In genomic region chr10:22605168-22605567, GRCh38 we compare ENCODE assay signal across 8 cellular contexts.
A peak's percentile ranks its signal among the peaks of the same experiment; 100 is the strongest.
DNase-seq lines count a peak whose midpoint lies in the region; ATAC-seq, FAIRE-seq and TF ChIP-seq lines count a peak whose summit lies in the region.

No MANE protein-coding gene starts in this region.

- in situ Hi-C loops in GM12878 (cut with MboI): no loop called here

- H3K36me3 Mint-ChIP-seq in nephron (ENCODE audit: low read depth): peaks cover 31% of the 10 kb centered on the region

- SMC1A ChIA-PET in GM12878 (lab: Charles Lee; ENCODE audit: uncharacterized antibody, unreplicated experiment): interaction anchor here (0.7 to 3.1 kb wide), 25 partner anchors 8 to 341 kb away, joined by 3 to 61 read pairs (median 7); no protein-coding TSS in a partner anchor

- H4K20me1 ChIP-seq in GM12878 (ENCODE audit: control insufficient read depth, insufficient read depth): no peaks in the 10 kb centered on the region

- TF ChIP-seq CTCF in GM12865 (IDR thresholded peaks at IDR 0.05; ENCODE audit: insufficient read depth, low read depth, low read length, missing control alignments) (no peak), GM12878 (IDR thresholded peaks at IDR 0.05 in 2 of 3, conservative IDR thresholded peaks at IDR 0.05 in 1 of 3; ENCODE audit: control insufficient read depth in 2 of 3, extremely low read depth in 1 of 3, insufficient read depth in 1 of 3, low read depth in 3 of 3, low read length in 3 of 3) (no peak), nephron (IDR thresholded peaks at IDR 0.05; ENCODE audit: unreplicated experiment in 3 of 3) (no peak)

- peak overlapping the region; percentile 17 to 74 (median 49) for H3K27ac Mint-ChIP-seq in nephron

- BruUV-seq in GM12878 (replicated peaks; lab: Mats Ljungman, UMichigan): no TSS peak

- peak overlapping the region; percentile 72 for H3K4me2 ChIP-seq in GM12878 (ENCODE audit: control insufficient read depth, insufficient read depth)

- DNase-seq in GM12865 (ENCODE audit: low read depth): peak; percentile 64
- DNase-seq in GM12878 (ENCODE audit: low read depth, low spot score): peak; percentile 82
- DNase-seq in stimulated activated CD4-positive, alpha-beta T cell treated with anti-CD3 and anti-CD28 coated beads, Interleukin-4, amount 100 ng/mL, for 1 hour: no peak
- no peak for DNase-seq in retina

- H3K9me3 Mint-ChIP-seq in nephron: no peaks in the 10 kb centered on the region

- RAD21 ChIA-PET in GM12878 (lab: Charles Lee; ENCODE audit: unreplicated experiment): interaction anchor here (0.5 to 2.9 kb wide), 30 partner anchors 9 to 384 kb away, joined by 3 to 43 read pairs (median 5); partner anchors contain the start of gene PIP4K2A

- ATAC-seq in HG03565 (IDR thresholded peaks at IDR 0.05; ENCODE audit: unreplicated experiment) (peak; percentile 24), GM12878 (peak; percentile 69), HG02623 (IDR thresholded peaks at IDR 0.05; ENCODE audit: unreplicated experiment) (no peak), HG03139 (IDR thresholded peaks at IDR 0.05; ENCODE audit: unreplicated experiment) (no peak)

- no peak overlapping the region for H2AFZ ChIP-seq in GM12878 (ENCODE audit: control insufficient read depth, low read depth, low read length)

- H3K4me3 ChIP-seq in GM12865 (ENCODE audit: low read depth, low read length): peak overlapping the region; percentile 33
- H3K4me3 ChIP-seq in GM12878: no peak overlapping the region

- WGBS in GM12878 (ENCODE audit: insufficient coverage, insufficient replicate concordance, low lambda C conversion rate, missing lambda C conversion rate): 0% methylated on average over 4 of the region's 4 CpGs

- no peak for TF ChIP-seq POLR2A in GM12878 (IDR thresholded peaks at IDR 0.05; ENCODE audit: low read depth, low read length)

- H3K27me3 ChIP-seq in GM12878 (replicated peaks in 1 of 2; ENCODE audit: control insufficient read depth in 2 of 2, insufficient read depth in 2 of 2, low read length in 1 of 2): no peaks in the 10 kb centered on the region

- TF ChIP-seq EP300 in GM12878 (IDR thresholded peaks at IDR 0.05; ENCODE audit: borderline replicate concordance in 1 of 2, control insufficient read depth in 1 of 2, low read depth in 2 of 2, low read length in 2 of 2): peak; percentile 56 to 75; a peak in 3 of 4 replicates

- H3K9me3 ChIP-seq in GM12878 (replicated peaks; ENCODE audit: control insufficient read depth, insufficient read depth, low read length): peaks cover 2% of the 10 kb centered on the region; the same call in 2 of the 3 replicates

- H3K36me3 ChIP-seq in GM12878 (ENCODE audit: control insufficient read depth in 2 of 2, insufficient read depth in 2 of 2, low read length in 1 of 2): peaks cover 13 to 24% of the 10 kb centered on the region in 2 experiments; a peak in 3 of 4 replicates

- POLR2A ChIA-PET in GM12878 (lab: Charles Lee): interaction anchor here (1.0 to 3.0 kb wide), 13 partner anchors 9 to 109 kb away, joined by 3 to 30 read pairs (median 5); partner anchors contain the start of gene PIP4K2A

- peaks cover 68% of the 10 kb centered on the region for H3K4me1 ChIP-seq in GM12878 (ENCODE audit: control insufficient read depth, insufficient read depth, low read length)

- H3K27me3 Mint-ChIP-seq in nephron (ENCODE audit: low read depth): no peaks in the 10 kb centered on the region

- peak overlapping the region; percentile 81 for H3K27ac ChIP-seq in GM12878 (ENCODE audit: control insufficient read depth, insufficient read depth)

- H3K9ac ChIP-seq in GM12878 (ENCODE audit: control insufficient read depth, insufficient read depth, low read length): peak overlapping the region; percentile 45

- 0 out of 2 replicates have a peak, but pooled peaks have one; percentile 19 for TF ChIP-seq RAD21 in GM12878 (IDR thresholded peaks at IDR 0.05; ENCODE audit: insufficient read depth, low read depth, low read length)

- H3K4me1 Mint-ChIP-seq in nephron: peaks cover 38% of the 10 kb centered on the region

- H3K79me2 ChIP-seq in GM12878 (ENCODE audit: control insufficient read depth, insufficient read depth, low read length): peaks cover 61% of the 10 kb centered on the region

- H3K4me3 Mint-ChIP-seq in nephron: peak overlapping the region; percentile 2 to 21 (median 3)

- FAIRE-seq in GM12878 (lab: Jason Lieb, UNC): no peak

- CTCF ChIA-PET in GM12878 (lab: Yijun Ruan, JAX): interaction anchor here (0.9 to 2.5 kb wide), 13 partner anchors 9 to 380 kb away, joined by 3 to 17 read pairs (median 4); no protein-coding TSS in a partner anchor

- intact Hi-C loops in GM12878 (cut with micrococcal nuclease; ENCODE audit: unreplicated experiment): loop anchor here (5.0 kb wide), 1 partner anchor 42 kb away; no protein-coding TSS in a partner anchor

TF ChIP-seq in GM12878, 131 proteins besides CTCF, POLR2A, EP300 and RAD21 (continues in another document):
- no peak for TF ChIP-seq NFYA (IDR thresholded peaks at IDR 0.05; ENCODE audit: borderline replicate concordance, low read depth, low read length)
- TF ChIP-seq NR2C2 (IDR thresholded peaks at IDR 0.05; ENCODE audit: borderline replicate concordance, control insufficient read depth, insufficient read length, low read depth): no peak
- no peak for TF ChIP-seq HDAC6 (IDR thresholded peaks at IDR 0.05; ENCODE audit: unreplicated experiment)
- no peak for TF ChIP-seq NR2F1 (conservative IDR thresholded peaks at IDR 0.05)
- TF ChIP-seq, protein P1, sequence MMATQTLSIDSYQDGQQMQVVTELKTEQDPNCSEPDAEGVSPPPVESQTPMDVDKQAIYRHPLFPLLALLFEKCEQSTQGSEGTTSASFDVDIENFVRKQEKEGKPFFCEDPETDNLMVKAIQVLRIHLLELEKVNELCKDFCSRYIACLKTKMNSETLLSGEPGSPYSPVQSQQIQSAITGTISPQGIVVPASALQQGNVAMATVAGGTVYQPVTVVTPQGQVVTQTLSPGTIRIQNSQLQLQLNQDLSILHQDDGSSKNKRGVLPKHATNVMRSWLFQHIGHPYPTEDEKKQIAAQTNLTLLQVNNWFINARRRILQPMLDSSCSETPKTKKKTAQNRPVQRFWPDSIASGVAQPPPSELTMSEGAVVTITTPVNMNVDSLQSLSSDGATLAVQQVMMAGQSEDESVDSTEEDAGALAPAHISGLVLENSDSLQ (IDR thresholded peaks at IDR 0.05): peak; percentile 81
- TF ChIP-seq RAD51 (IDR thresholded peaks at IDR 0.05): no peak; the same call in 1 of the 2 replicates
- TF ChIP-seq POLR2AphosphoS2 (IDR thresholded peaks at IDR 0.05; ENCODE audit: low read depth, low read length): no peak
- TF ChIP-seq, protein P2, sequence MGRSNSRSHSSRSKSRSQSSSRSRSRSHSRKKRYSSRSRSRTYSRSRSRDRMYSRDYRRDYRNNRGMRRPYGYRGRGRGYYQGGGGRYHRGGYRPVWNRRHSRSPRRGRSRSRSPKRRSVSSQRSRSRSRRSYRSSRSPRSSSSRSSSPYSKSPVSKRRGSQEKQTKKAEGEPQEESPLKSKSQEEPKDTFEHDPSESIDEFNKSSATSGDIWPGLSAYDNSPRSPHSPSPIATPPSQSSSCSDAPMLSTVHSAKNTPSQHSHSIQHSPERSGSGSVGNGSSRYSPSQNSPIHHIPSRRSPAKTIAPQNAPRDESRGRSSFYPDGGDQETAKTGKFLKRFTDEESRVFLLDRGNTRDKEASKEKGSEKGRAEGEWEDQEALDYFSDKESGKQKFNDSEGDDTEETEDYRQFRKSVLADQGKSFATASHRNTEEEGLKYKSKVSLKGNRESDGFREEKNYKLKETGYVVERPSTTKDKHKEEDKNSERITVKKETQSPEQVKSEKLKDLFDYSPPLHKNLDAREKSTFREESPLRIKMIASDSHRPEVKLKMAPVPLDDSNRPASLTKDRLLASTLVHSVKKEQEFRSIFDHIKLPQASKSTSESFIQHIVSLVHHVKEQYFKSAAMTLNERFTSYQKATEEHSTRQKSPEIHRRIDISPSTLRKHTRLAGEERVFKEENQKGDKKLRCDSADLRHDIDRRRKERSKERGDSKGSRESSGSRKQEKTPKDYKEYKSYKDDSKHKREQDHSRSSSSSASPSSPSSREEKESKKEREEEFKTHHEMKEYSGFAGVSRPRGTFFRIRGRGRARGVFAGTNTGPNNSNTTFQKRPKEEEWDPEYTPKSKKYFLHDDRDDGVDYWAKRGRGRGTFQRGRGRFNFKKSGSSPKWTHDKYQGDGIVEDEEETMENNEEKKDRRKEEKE (IDR thresholded peaks at IDR 0.05): no peak
- TF ChIP-seq TBL1XR1 (IDR thresholded peaks at IDR 0.05; ENCODE audit: low read depth, low read length): no peak
- TF ChIP-seq, protein P3, sequence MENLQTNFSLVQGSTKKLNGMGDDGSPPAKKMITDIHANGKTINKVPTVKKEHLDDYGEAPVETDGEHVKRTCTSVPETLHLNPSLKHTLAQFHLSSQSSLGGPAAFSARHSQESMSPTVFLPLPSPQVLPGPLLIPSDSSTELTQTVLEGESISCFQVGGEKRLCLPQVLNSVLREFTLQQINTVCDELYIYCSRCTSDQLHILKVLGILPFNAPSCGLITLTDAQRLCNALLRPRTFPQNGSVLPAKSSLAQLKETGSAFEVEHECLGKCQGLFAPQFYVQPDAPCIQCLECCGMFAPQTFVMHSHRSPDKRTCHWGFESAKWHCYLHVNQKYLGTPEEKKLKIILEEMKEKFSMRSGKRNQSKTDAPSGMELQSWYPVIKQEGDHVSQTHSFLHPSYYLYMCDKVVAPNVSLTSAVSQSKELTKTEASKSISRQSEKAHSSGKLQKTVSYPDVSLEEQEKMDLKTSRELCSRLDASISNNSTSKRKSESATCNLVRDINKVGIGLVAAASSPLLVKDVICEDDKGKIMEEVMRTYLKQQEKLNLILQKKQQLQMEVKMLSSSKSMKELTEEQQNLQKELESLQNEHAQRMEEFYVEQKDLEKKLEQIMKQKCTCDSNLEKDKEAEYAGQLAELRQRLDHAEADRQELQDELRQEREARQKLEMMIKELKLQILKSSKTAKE (IDR thresholded peaks at IDR 0.05; ENCODE audit: low read depth, poor library complexity, severe bottlenecking): peak; percentile 65

Comparison
In these comparisons a context has a peak if more than half of its experiments do, and no peak if none do; other contexts are left out.
1. DNase-seq: peak in GM12865 (single experiment) and GM12878 (single experiment); none in stimulated activated CD4-positive, alpha-beta T cell treated with anti-CD3 and anti-CD28 coated beads, Interleukin-4, amount 100 ng/mL, for 1 hour (single experiment) and retina (single experiment).
2. ATAC-seq: peak in HG03565 (single experiment) and GM12878 (single experiment); none in HG02623 (single experiment) and HG03139 (single experiment).